Comparison of ENCODE assay signal across 8 cellular contexts in genomic region chr16:27748868-27749546, GRCh38.
DNase-seq lines count a peak whose midpoint lies in the region; ATAC-seq and FAIRE-seq lines count a peak whose summit lies in the region.

No MANE protein-coding gene starts in this region.

- H3K4me3 ChIP-seq in NT2/D1 (ENCODE audit: insufficient read length, low read depth) = no peak overlapping the region

- peak; percentile 47 for DNase-seq in CD1c-positive myeloid dendritic cell (ENCODE audit: extremely low spot score)
- peak; percentile 7 for DNase-seq in GM18507 (ENCODE audit: extremely low spot score, insufficient read length, low read depth)
- DNase-seq in NT2/D1 (ENCODE audit: low read depth, low spot score) = peak; percentile 44
- DNase-seq in amniotic epithelial cell (ENCODE audit: low read depth) = peak; percentile 76
- peak; percentile 91 for DNase-seq in iPS-NIHi11 (ENCODE audit: low spot score)
- DNase-seq in stromal cell of bone marrow (ENCODE audit: low read depth) = peak; percentile 72
- no peak for DNase-seq in OCI-M2 (lab: John Stamatoyannopoulos, UW; ENCODE audit: unreplicated experiment)

- no peak overlapping the region for H3K9ac ChIP-seq in NT2/D1 (ENCODE audit: insufficient read length, low read depth)

- H3K9me3 ChIP-seq in NT2/D1 (ENCODE audit: insufficient read depth, low read length) = no peaks in the 10 kb centered on the region

- peaks cover 8% of the 10 kb centered on the region for H3K4me1 ChIP-seq in NT2/D1 (ENCODE audit: insufficient read depth, insufficient read length)

- no peak for FAIRE-seq in GM18507 (lab: Jason Lieb, UNC)

- H3K36me3 ChIP-seq in NT2/D1 (ENCODE audit: insufficient read depth, insufficient read length, low read length) = peaks cover 6% of the 10 kb centered on the region

- H3K27me3 ChIP-seq in NT2/D1 (ENCODE audit: insufficient read depth, insufficient read length) = no peaks in the 10 kb centered on the region

- no peak for ATAC-seq in HG02623 (IDR thresholded peaks at IDR 0.05; ENCODE audit: unreplicated experiment)
